ENCODE assay signal across 40 cellular contexts in the genomic region with DNA sequence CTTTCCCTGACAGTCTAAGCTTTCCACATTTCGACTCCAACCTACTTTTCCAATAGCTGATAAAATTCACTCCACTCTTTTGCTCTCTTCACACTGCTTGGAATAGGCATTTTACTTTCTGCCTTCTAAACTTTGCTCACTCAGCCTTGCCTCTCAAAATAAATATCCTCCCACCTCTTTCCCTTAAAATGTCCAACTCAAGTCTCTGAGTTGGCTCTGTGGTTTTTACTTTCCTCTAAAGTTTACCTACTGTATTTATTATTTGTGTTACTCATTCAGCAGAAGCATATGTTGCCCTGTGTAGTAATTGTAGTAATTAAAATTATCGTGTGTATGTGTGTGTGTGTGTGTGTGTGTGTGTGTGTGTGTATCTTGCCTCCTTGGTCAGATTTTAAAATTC.
"Had no signal": no experiment of that assay in that cellular context is flagged by ENCODE, and none has a peak within 500 bp of the region (broad histone marks: within the 10 kb centered on the region; RNA-seq: fewer than 3 reads in every experiment).

No MANE protein-coding gene starts in this region.

- H3K36me3 ChIP-seq: adrenal gland, breast epithelium had no signal

- ATAC-seq: activated naive CD4-positive, alpha-beta T cell treated with anti-CD3 and anti-CD28 coated beads, Interleukin-2, amount 50 U/mL, for 72 hours; activated T-cell treated with anti-CD3 and anti-CD28 coated beads, Interleukin-2, amount 50 U/mL, for 4 hours; body of pancreas; Right ventricle myocardium inferior; SK-N-SH treated with all-trans-retinoic acid at 6 μM for 48 hours had no signal

- H2AFZ ChIP-seq: PC-9 had no signal

- DNase-seq: activated B cell treated with CpG ODN at 0.5 μM for 24 hours; activated CD4-positive, alpha-beta memory T cell treated with anti-CD3 and anti-CD28 coated beads for 36 hours; activated CD4-positive, alpha-beta T cell treated with anti-CD3 and anti-CD28 coated beads for 4 hours; activated CD4-positive, alpha-beta T cell treated with anti-CD3 and anti-CD28 coated beads, Interleukin-2, amount 50 U/mL, for 1 hour; activated CD4-positive, CD25-positive, alpha-beta regulatory T cell treated with anti-CD3 and anti-CD28 coated beads, Interleukin-2, amount 50 U/mL, for 72 hours; activated CD8-positive, alpha-beta memory T cell treated with anti-CD3 and anti-CD28 coated beads, Interleukin-2, amount 50 U/mL, for 4 hours; activated gamma-delta T cell treated with Interleukin-2 at 50 U/mL for 16 hours; activated naive CD4-positive, alpha-beta T cell treated with anti-CD3 and anti-CD28 coated beads for 36 hours; activated T-cell treated with anti-CD3 and anti-CD28 coated beads for 4 hours; activated T-cell treated with anti-CD3 and anti-CD28 coated beads, Interleukin-2, amount 50 U/mL, for 4 hours; adrenal gland; body of pancreas; caudate nucleus; cerebellar nuclear complex; Karpas-422; MM.1S; MV-4-11; NCI-H1092; NCI-H1436 treated with DMSO at 0.1 percent for 48 hours; NCI-H1694 treated with DMSO at 0.1 percent for 48 hours; NCI-H2029; NCI-H2107; NCI-H2171; NCI-H510A; NCI-H526; NCI-H748 treated with DMSO at 0.1 percent for 48 hours; NK-92 treated with Interleukin-12 subunit alpha and Interleukin-12 subunit beta, amount 100 ng/mL, for 24 hours; PC-9; SIG-M5; SW 1271; T-helper 1 cell; T-helper 9 cell had no signal

- FAIRE-seq: astrocyte, RCC 7860 had no signal

- H3K4me2 ChIP-seq: PC-9 had no signal

- H3K4me1 ChIP-seq: adrenal gland, body of pancreas, breast epithelium had no signal

- H3K27me3 ChIP-seq: adrenal gland, body of pancreas, breast epithelium had no signal

- H3K4me3 ChIP-seq: adrenal gland, body of pancreas, breast epithelium, PC-9 had no signal

- H3K27ac ChIP-seq: adrenal gland, body of pancreas, breast epithelium, PC-9, RWPE1, VCaP had no signal

- H3K9me3 ChIP-seq: adrenal gland, body of pancreas, breast epithelium had no signal
